In genomic region chr20:21303872-21304586, GRCh38 we compare ENCODE assay signal across 8 cellular contexts. TPM values are rescaled to one million over a fixed set of nuclear protein-coding genes. Genes with fewer than 3 reads are reported as not detected.
A peak's percentile ranks its signal among the peaks of the same experiment; 100 is the strongest.
DNase-seq lines count a peak whose midpoint lies in the region; ATAC-seq, FAIRE-seq and TF ChIP-seq lines count a peak whose summit lies in the region.

No MANE protein-coding gene starts in this region.

- H3K4me3 ChIP-seq in bronchial epithelial cell (ENCODE audit: low read depth, low read length) (peak overlapping the region; percentile 69), lower lobe of right lung (peak overlapping the region; percentile 83), upper lobe of right lung (peak overlapping the region; percentile 74)

- intact Hi-C loops in lower lobe of right lung (cut with DNase I) (no loop called here), upper lobe of right lung (cut with DNase I) (no loop called here)

- no peaks in the 10 kb centered on the region for H3K9me3 ChIP-seq in lower lobe of right lung
- no peaks in the 10 kb centered on the region for H3K9me3 ChIP-seq in upper lobe of right lung

- ATAC-seq in GM19324 (IDR thresholded peaks at IDR 0.05; ENCODE audit: low FRiP score, unreplicated experiment), result peak; percentile 2
- ATAC-seq in lower lobe of right lung, result peak; percentile 7 to 17
- ATAC-seq in upper lobe of right lung, result no peak

- FAIRE-seq in bronchial epithelial cell (lab: Jason Lieb, UNC), result no peak

- in situ Hi-C loops in ACHN (cut with HindIII; ENCODE audit: low pct_ligation_motif_present, low pct_unique_long_range_greater_than_20kb, low sequenced_read_pairs), result no loop called here

- H3K4me1 ChIP-seq in lower lobe of right lung, result peaks cover 16% of the 10 kb centered on the region
- H3K4me1 ChIP-seq in upper lobe of right lung, result peaks cover 12% of the 10 kb centered on the region

- H3K27me3 ChIP-seq in bronchial epithelial cell (ENCODE audit: control insufficient read depth, insufficient read depth, low read length) (no peaks in the 10 kb centered on the region), lower lobe of right lung (ENCODE audit: low read depth) (no peaks in the 10 kb centered on the region), upper lobe of right lung (no peaks in the 10 kb centered on the region)

- TF ChIP-seq CTCF in bronchial epithelial cell (IDR thresholded peaks at IDR 0.05; ENCODE audit: insufficient read depth, low read length, severe bottlenecking) (no peak), lower lobe of right lung (IDR thresholded peaks at IDR 0.05) (no peak), upper lobe of right lung (IDR thresholded peaks at IDR 0.05) (no peak)

- H3K27ac ChIP-seq in lower lobe of right lung (peak overlapping the region; percentile 98), upper lobe of right lung (peak overlapping the region; percentile 99)

- DNase-seq in ACHN (peak; percentile 17), KG1 (lab: John Stamatoyannopoulos, UW) (peak; percentile 14), bronchial epithelial cell (ENCODE audit: low read depth) (no peak), lower lobe of right lung (no peak), upper lobe of right lung (no peak), NCI-H2029 treated with DMSO at 0.1 percent for 48 hours (lab: John Stamatoyannopoulos, UW) (no peak), NCI-H526 (lab: John Stamatoyannopoulos, UW) (no peak)

- H3K36me3 ChIP-seq in bronchial epithelial cell (ENCODE audit: control insufficient read depth, insufficient read depth, low read length) (no peaks in the 10 kb centered on the region), lower lobe of right lung (no peaks in the 10 kb centered on the region), upper lobe of right lung (peaks cover 5% of the 10 kb centered on the region)

RNA-seq across cellular contexts. Expression of gene XRN2, which starts 0.9 kb away (rescaled TPM):
- total RNA-seq in bronchial epithelial cell (63.0 and 78.2 TPM in 2 replicates), lower lobe of right lung (62.1 TPM), upper lobe of right lung (54.9 TPM)

Comparison
In these comparisons a context has a peak if more than half of its experiments do, and no peak if none do; other contexts are left out.
1. DNase-seq: peak in ACHN (single experiment) and KG1 (single experiment); none in bronchial epithelial cell (single experiment), lower lobe of right lung (single experiment), upper lobe of right lung (single experiment), NCI-H2029 treated with DMSO at 0.1 percent for 48 hours (single experiment) and NCI-H526 (0 of 2).
2. Peak in every context shown above with its lines, with median percentiles within 50 percentile points of each other: H3K4me3 ChIP-seq.